Comparison of ENCODE assay signal across 1 cellular context in genomic region chr22:21929253-21929652, GRCh38.
TF ChIP-seq lines count a peak whose summit lies in the region.

No MANE protein-coding gene starts in this region.

TF ChIP-seq in WTC11, 78 proteins besides CTCF, POLR2A, EP300 and RAD21 (continued from another document):
- TF ChIP-seq E2F5 (CRISPR knock-in tag; IDR thresholded peaks at IDR 0.05) (no peak), NR1H2 (CRISPR knock-in tag; IDR thresholded peaks at IDR 0.05) (no peak), MXD4 (CRISPR knock-in tag; IDR thresholded peaks at IDR 0.05; ENCODE audit: borderline replicate concordance) (no peak), NR2C2 (CRISPR knock-in tag; IDR thresholded peaks at IDR 0.05) (no peak), OVOL2 (CRISPR knock-in tag; IDR thresholded peaks at IDR 0.05; ENCODE audit: borderline replicate concordance) (no peak)
- TF ChIP-seq, protein P1, sequence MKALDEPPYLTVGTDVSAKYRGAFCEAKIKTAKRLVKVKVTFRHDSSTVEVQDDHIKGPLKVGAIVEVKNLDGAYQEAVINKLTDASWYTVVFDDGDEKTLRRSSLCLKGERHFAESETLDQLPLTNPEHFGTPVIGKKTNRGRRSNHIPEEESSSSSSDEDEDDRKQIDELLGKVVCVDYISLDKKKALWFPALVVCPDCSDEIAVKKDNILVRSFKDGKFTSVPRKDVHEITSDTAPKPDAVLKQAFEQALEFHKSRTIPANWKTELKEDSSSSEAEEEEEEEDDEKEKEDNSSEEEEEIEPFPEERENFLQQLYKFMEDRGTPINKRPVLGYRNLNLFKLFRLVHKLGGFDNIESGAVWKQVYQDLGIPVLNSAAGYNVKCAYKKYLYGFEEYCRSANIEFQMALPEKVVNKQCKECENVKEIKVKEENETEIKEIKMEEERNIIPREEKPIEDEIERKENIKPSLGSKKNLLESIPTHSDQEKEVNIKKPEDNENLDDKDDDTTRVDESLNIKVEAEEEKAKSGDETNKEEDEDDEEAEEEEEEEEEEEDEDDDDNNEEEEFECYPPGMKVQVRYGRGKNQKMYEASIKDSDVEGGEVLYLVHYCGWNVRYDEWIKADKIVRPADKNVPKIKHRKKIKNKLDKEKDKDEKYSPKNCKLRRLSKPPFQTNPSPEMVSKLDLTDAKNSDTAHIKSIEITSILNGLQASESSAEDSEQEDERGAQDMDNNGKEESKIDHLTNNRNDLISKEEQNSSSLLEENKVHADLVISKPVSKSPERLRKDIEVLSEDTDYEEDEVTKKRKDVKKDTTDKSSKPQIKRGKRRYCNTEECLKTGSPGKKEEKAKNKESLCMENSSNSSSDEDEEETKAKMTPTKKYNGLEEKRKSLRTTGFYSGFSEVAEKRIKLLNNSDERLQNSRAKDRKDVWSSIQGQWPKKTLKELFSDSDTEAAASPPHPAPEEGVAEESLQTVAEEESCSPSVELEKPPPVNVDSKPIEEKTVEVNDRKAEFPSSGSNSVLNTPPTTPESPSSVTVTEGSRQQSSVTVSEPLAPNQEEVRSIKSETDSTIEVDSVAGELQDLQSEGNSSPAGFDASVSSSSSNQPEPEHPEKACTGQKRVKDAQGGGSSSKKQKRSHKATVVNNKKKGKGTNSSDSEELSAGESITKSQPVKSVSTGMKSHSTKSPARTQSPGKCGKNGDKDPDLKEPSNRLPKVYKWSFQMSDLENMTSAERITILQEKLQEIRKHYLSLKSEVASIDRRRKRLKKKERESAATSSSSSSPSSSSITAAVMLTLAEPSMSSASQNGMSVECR (CRISPR knock-in tag; IDR thresholded peaks at IDR 0.05; ENCODE audit: borderline replicate concordance), result no peak
- TF ChIP-seq, protein P2, sequence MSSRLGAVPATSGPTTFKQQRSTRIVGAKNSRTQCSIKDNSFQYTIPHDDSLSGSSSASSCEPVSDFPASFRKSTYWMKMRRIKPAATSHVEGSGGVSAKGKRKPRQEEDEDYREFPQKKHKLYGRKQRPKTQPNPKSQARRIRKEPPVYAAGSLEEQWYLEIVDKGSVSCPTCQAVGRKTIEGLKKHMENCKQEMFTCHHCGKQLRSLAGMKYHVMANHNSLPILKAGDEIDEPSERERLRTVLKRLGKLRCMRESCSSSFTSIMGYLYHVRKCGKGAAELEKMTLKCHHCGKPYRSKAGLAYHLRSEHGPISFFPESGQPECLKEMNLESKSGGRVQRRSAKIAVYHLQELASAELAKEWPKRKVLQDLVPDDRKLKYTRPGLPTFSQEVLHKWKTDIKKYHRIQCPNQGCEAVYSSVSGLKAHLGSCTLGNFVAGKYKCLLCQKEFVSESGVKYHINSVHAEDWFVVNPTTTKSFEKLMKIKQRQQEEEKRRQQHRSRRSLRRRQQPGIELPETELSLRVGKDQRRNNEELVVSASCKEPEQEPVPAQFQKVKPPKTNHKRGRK (CRISPR knock-in tag; IDR thresholded peaks at IDR 0.05; ENCODE audit: borderline replicate concordance), result no peak
